14 cellular contexts compared by ENCODE assay signal in genomic region chr5:73214921-73215490, GRCh38. TPM values are rescaled to one million over a fixed set of nuclear protein-coding genes. Genes with fewer than 3 reads are reported as not detected.
DNase-seq lines count a peak whose midpoint lies in the region; ATAC-seq and TF ChIP-seq lines count a peak whose summit lies in the region.
"Had no signal": no experiment of that assay in that cellular context is flagged by ENCODE, and none has a peak within 500 bp of the region (broad histone marks: within the 10 kb centered on the region; RNA-seq: fewer than 3 reads in every experiment).

No MANE protein-coding gene starts in this region.

- no peak overlapping the region for H3K27ac Mint-ChIP-seq in CD8-positive, alpha-beta T cell
- H3K27ac Mint-ChIP-seq in HFFc6 (no peak overlapping the region), memory B cell (no peak overlapping the region)
- H3K27ac Mint-ChIP-seq in activated CD4-positive, alpha-beta T cell treated with anti-CD3 and anti-CD28 coated beads, Interleukin-2, amount 10 ng/mL, durations not matched to agents 24 days and 14 days = no peak overlapping the region

- H3K4me3 ChIP-seq in CD8-positive, alpha-beta T cell (ENCODE audit: low read depth, low read length) = no peak overlapping the region
- H3K4me3 ChIP-seq in PC-3 (ENCODE audit: low read length) = no peak overlapping the region

- POLR2A ChIA-PET in CD8-positive, alpha-beta T cell (lab: Charles Lee) = interaction anchor here (0.7 kb wide), 1 partner anchor 980 kb away, joined by 3 read pairs; no protein-coding TSS in a partner anchor
- POLR2A ChIA-PET in PC-3 (lab: Charles Lee; ENCODE audit: unreplicated experiment) = no interaction called here

- no TSS peak for BruUV-seq in PC-3 (replicated peaks; lab: Mats Ljungman, UMichigan)

- CTCF ChIA-PET in CD8-positive, alpha-beta T cell (lab: Charles Lee) = interaction anchor here (1.3 to 3.4 kb wide), 12 partner anchors 9 to 322 kb away, joined by 4 to 42 read pairs (median 8); partner anchors contain the start of gene FOXD1
- CTCF ChIA-PET in PC-3 (lab: Charles Lee) = interaction anchor here (1.4 to 2.0 kb wide), 2 partner anchors 44 to 233 kb away, joined by 4 to 13 read pairs; partner anchors contain the start of gene FOXD1

- TF ChIP-seq CTCF in CD8-positive, alpha-beta T cell (IDR thresholded peaks at IDR 0.05) = no peak
- TF ChIP-seq CTCF in HFFc6 (IDR thresholded peaks at IDR 0.05) = no peak
- TF ChIP-seq CTCF in PC-3 (conservative IDR thresholded peaks at IDR 0.05; ENCODE audit: low read depth, low read length) = no peak

- H3K27me3 ChIP-seq in CD8-positive, alpha-beta T cell (ENCODE audit: insufficient read depth, low read length) = peaks cover 27% of the 10 kb centered on the region
- no peaks in the 10 kb centered on the region for H3K27me3 ChIP-seq in PC-3 (ENCODE audit: low read length)

- H3K9me3 Mint-ChIP-seq in CD8-positive, alpha-beta T cell = peaks cover 2% of the 10 kb centered on the region
- H3K9me3 Mint-ChIP-seq in HFFc6 (peaks cover 5% of the 10 kb centered on the region), memory B cell (peaks cover 2% of the 10 kb centered on the region)
- peaks cover 18% of the 10 kb centered on the region for H3K9me3 Mint-ChIP-seq in activated CD4-positive, alpha-beta T cell treated with anti-CD3 and anti-CD28 coated beads, Interleukin-2, amount 10 ng/mL, durations not matched to agents 24 days and 14 days

- H3K4me1 ChIP-seq in CD8-positive, alpha-beta T cell (ENCODE audit: insufficient read depth, low read length) = peaks cover 9% of the 10 kb centered on the region
- no peaks in the 10 kb centered on the region for H3K4me1 ChIP-seq in PC-3 (ENCODE audit: insufficient read depth, low read length)

- H3K36me3 ChIP-seq in CD8-positive, alpha-beta T cell (ENCODE audit: insufficient read depth, low read length) = no peaks in the 10 kb centered on the region
- H3K36me3 ChIP-seq in PC-3 (ENCODE audit: low read depth, low read length) = no peaks in the 10 kb centered on the region

- H3K79me2 ChIP-seq in PC-3 (ENCODE audit: low read length) = no peaks in the 10 kb centered on the region

- intact Hi-C loops in CD8-positive, alpha-beta T cell (cut with DNase I, micrococcal nuclease) = loop anchor here in 1 of 2 experiments (5.0 kb wide), 1 partner anchor 167 kb away; no protein-coding TSS in a partner anchor
- intact Hi-C loops in PC-3 (cut with micrococcal nuclease) (loop anchor here (1.0 to 5.0 kb wide), 3 partner anchors 82 to 222 kb away; no protein-coding TSS in a partner anchor), left cardiac atrium (cut with DNase I) (loop anchor here (5.0 to 10.0 kb wide), 3 partner anchors 60 to 237 kb away; partner anchors contain the start of gene FOXD1 (in 1 of the 2))
- intact Hi-C loops in activated CD4-positive, alpha-beta T cell treated with anti-CD3 and anti-CD28 coated beads, Interleukin-2, amount 10 ng/mL, durations not matched to agents 24 days and 14 days (cut with micrococcal nuclease) = loop anchor here (5.0 kb wide), 1 partner anchor 258 kb away; the partner anchor contains the start of gene FCHO2

- H3K9me3 ChIP-seq in CD8-positive, alpha-beta T cell (ENCODE audit: low read length) = no peaks in the 10 kb centered on the region
- no peaks in the 10 kb centered on the region for H3K9me3 ChIP-seq in PC-3 (ENCODE audit: low read length)

- DNase-seq in CD8-positive, alpha-beta T cell = no peak
- DNase-seq in HFFc6 (no peak), PC-3 (no peak), memory B cell (ENCODE audit: low spot score in 2 of 2) (no peak), SIG-M5 treated with dmso at 0.1 percent for 504 hours (lab: John Stamatoyannopoulos, UW; ENCODE audit: unreplicated experiment) (no peak), left cardiac atrium (no peak)
- no peak for DNase-seq in activated CD4-positive, alpha-beta T cell treated with anti-CD3 and anti-CD28 coated beads, Interleukin-2, amount 10 ng/mL, durations not matched to agents 24 days and 14 days
- no peak for DNase-seq in activated T-cell treated with anti-CD3 and anti-CD28 coated beads, Interleukin-2, amount 50 U/mL, for 48 hours
- DNase-seq: activated CD4-positive, CD25-positive, alpha-beta regulatory T cell treated with anti-CD3 and anti-CD28 coated beads, Interleukin-2, amount 50 U/mL, for 72 hours; activated naive CD4-positive, alpha-beta T cell; cerebellar nuclear complex; NCI-H1694 had no signal

- H3K36me3 Mint-ChIP-seq in CD8-positive, alpha-beta T cell = no peaks in the 10 kb centered on the region
- peaks cover 4% of the 10 kb centered on the region for H3K36me3 Mint-ChIP-seq in HFFc6 (ENCODE audit: low read depth)
- H3K36me3 Mint-ChIP-seq in memory B cell = peaks cover under 1% of the 10 kb centered on the region
- no peaks in the 10 kb centered on the region for H3K36me3 Mint-ChIP-seq in activated CD4-positive, alpha-beta T cell treated with anti-CD3 and anti-CD28 coated beads, Interleukin-2, amount 10 ng/mL, durations not matched to agents 24 days and 14 days (ENCODE audit: low read depth)

- no peaks in the 10 kb centered on the region for H3K9me2 ChIP-seq in PC-3 (replicated peaks; ENCODE audit: low read length)

- no peak overlapping the region for H3K27ac ChIP-seq in CD8-positive, alpha-beta T cell (ENCODE audit: low read depth, low read length)
- H3K27ac ChIP-seq in PC-3 (ENCODE audit: low read length) = no peak overlapping the region

- ATAC-seq in CD8-positive, alpha-beta T cell = no peak
- ATAC-seq in PC-3 = no peak
- no peak for ATAC-seq in memory B cell (ENCODE audit: low read depth)
- ATAC-seq in left cardiac atrium = no peak

- H3K27me3 Mint-ChIP-seq in CD8-positive, alpha-beta T cell (ENCODE audit: low read depth) = peaks cover 79% of the 10 kb centered on the region
- H3K27me3 Mint-ChIP-seq in HFFc6 (ENCODE audit: insufficient read depth) (peaks cover 8% of the 10 kb centered on the region), memory B cell (peaks cover 16% of the 10 kb centered on the region)
- peaks cover 73% of the 10 kb centered on the region for H3K27me3 Mint-ChIP-seq in activated CD4-positive, alpha-beta T cell treated with anti-CD3 and anti-CD28 coated beads, Interleukin-2, amount 10 ng/mL, durations not matched to agents 24 days and 14 days

- no peaks in the 10 kb centered on the region for H3F3A ChIP-seq in PC-3 (ENCODE audit: low read length, unreplicated experiment)

- no peaks in the 10 kb centered on the region for H4K20me1 ChIP-seq in PC-3 (ENCODE audit: low read length)

- H3K4me2 ChIP-seq in PC-3 (ENCODE audit: low read length) = peak overlapping the region; percentile 93; the same call in 1 of the 2 replicates

- H3K4me3 Mint-ChIP-seq in CD8-positive, alpha-beta T cell = peak overlapping the region; percentile 16
- H3K4me3 Mint-ChIP-seq in HFFc6 (peak overlapping the region; percentile 81), memory B cell (peak overlapping the region; percentile 47)
- H3K4me3 Mint-ChIP-seq in activated CD4-positive, alpha-beta T cell treated with anti-CD3 and anti-CD28 coated beads, Interleukin-2, amount 10 ng/mL, durations not matched to agents 24 days and 14 days = no peak overlapping the region

- no peak overlapping the region for H3K9ac ChIP-seq in PC-3 (ENCODE audit: low read length)

- peaks cover 11% of the 10 kb centered on the region for H3K4me1 Mint-ChIP-seq in CD8-positive, alpha-beta T cell (ENCODE audit: low read depth)
- peaks cover 23% of the 10 kb centered on the region for H3K4me1 Mint-ChIP-seq in HFFc6 (ENCODE audit: low read depth)
- H3K4me1 Mint-ChIP-seq in memory B cell = no peaks in the 10 kb centered on the region
- H3K4me1 Mint-ChIP-seq in activated CD4-positive, alpha-beta T cell treated with anti-CD3 and anti-CD28 coated beads, Interleukin-2, amount 10 ng/mL, durations not matched to agents 24 days and 14 days = peaks cover 5% of the 10 kb centered on the region

- H2AFZ ChIP-seq in PC-3 (ENCODE audit: low read length) = no peak overlapping the region; the same call in 1 of the 2 replicates

RNA-seq across cellular contexts. Expression of gene TMEM174, which starts 42.0 kb away (rescaled TPM):
- not detected for total RNA-seq in CD8-positive, alpha-beta T cell
- not detected for total RNA-seq in HFFc6 (2021; fragmentation: NEBNext Ultra II Directional; extraction: Animal tissue kit (Norgen Biotek cat#: 25700))
- not detected in 2 replicates for total RNA-seq in PC-3 (2014; rRNA removed)
- not detected in 2 replicates for total RNA-seq in activated CD4-positive, alpha-beta T cell treated with anti-CD3 and anti-CD28 coated beads, Interleukin-2, amount 10 ng/mL, durations not matched to agents 24 days and 14 days
- total RNA-seq in left cardiac atrium = not detected
- total RNA-seq: liver, Right ventricle myocardium inferior had no signal
